In the genomic region with DNA sequence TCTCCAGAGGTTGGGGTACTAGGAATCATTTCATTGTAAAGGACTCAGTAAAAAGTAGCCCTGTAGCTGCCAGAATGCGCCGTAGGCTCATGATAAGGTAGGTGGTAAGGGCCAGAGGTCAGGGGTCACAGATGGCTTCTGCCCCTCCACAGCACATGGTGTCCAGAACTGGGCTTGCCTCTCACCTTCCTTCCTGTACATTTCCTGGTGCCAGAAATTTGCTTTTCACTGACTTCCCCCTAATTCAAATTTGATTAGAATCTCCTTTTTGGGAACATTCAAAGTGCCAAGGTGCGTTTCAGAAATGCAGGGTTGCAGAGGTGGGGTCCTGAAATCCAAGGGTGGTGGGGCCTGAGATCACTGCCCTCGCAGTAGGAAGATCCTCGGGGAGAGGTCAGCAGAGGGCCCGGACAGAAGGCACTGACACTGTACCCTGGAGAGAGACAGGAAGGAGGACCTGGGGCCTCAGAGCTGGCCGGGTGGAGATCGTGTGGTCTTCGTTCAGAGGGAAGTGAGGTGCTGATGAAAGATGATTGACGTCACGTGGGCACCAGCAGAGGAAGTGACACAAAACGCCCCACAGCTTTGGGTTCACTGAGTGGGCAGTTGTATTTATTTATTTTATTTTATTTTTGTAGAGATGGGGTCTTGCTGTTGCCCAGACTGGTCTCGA, we compare ENCODE assay signal across 9 cellular contexts. TPM values are rescaled to one million over a fixed set of nuclear protein-coding genes. Genes with fewer than 3 reads are reported as not detected.
DNase-seq lines count a peak whose midpoint lies in the region; ATAC-seq and TF ChIP-seq lines count a peak whose summit lies in the region.
"Had no signal": no experiment of that assay in that cellular context is flagged by ENCODE, and none has a peak within 500 bp of the region (broad histone marks: within the 10 kb centered on the region; RNA-seq: fewer than 3 reads in every experiment).

No MANE protein-coding gene starts in this region.

- H3K27ac ChIP-seq in lower lobe of right lung (peak overlapping the region; percentile 74), thymus (ENCODE audit: low read depth) (peak overlapping the region; percentile 18)
- H3K27ac ChIP-seq in effector memory CD4-positive, alpha-beta T cell (ENCODE audit: insufficient read depth, low read length, poor library complexity, severe bottlenecking): no peak overlapping the region

- no peak overlapping the region for H3K27ac Mint-ChIP-seq in activated naive CD4-positive, alpha-beta T cell treated with anti-CD3 and anti-CD28 coated beads, Interleukin-2, amount 50 U/mL, for 24 hours

- no peak for TF ChIP-seq CTCF in lower lobe of right lung (IDR thresholded peaks at IDR 0.05)
- no peak for TF ChIP-seq CTCF in omental fat pad (IDR thresholded peaks at IDR 0.05)

- peaks cover 19% of the 10 kb centered on the region for H3K4me1 Mint-ChIP-seq in activated naive CD4-positive, alpha-beta T cell treated with anti-CD3 and anti-CD28 coated beads, Interleukin-2, amount 50 U/mL, for 24 hours

- H3K4me3 ChIP-seq in lower lobe of right lung (no peak overlapping the region), thymus (ENCODE audit: low read length) (no peak overlapping the region)
- H3K4me3 ChIP-seq in effector memory CD4-positive, alpha-beta T cell (ENCODE audit: insufficient read depth, low read depth, low read length, poor library complexity, severe bottlenecking): no peak overlapping the region

- H3K4me1 ChIP-seq in lower lobe of right lung: peaks cover 30% of the 10 kb centered on the region
- H3K4me1 ChIP-seq in thymus (ENCODE audit: control insufficient read depth, insufficient read depth, low read length): peaks cover 8% of the 10 kb centered on the region
- peaks cover 26% of the 10 kb centered on the region for H3K4me1 ChIP-seq in effector memory CD4-positive, alpha-beta T cell (ENCODE audit: control insufficient read depth, insufficient read depth, low read length, poor library complexity, severe bottlenecking)

- H3K27me3 ChIP-seq in lower lobe of right lung (ENCODE audit: low read depth) (no peaks in the 10 kb centered on the region), thymus (ENCODE audit: control insufficient read depth, insufficient read depth) (no peaks in the 10 kb centered on the region)
- H3K27me3 ChIP-seq in effector memory CD4-positive, alpha-beta T cell (replicated peaks; ENCODE audit: control insufficient read depth, insufficient read depth, low read length, poor library complexity, severe bottlenecking): no peaks in the 10 kb centered on the region

- H3K27me3 Mint-ChIP-seq in activated naive CD4-positive, alpha-beta T cell treated with anti-CD3 and anti-CD28 coated beads, Interleukin-2, amount 50 U/mL, for 24 hours: no peaks in the 10 kb centered on the region

- no peaks in the 10 kb centered on the region for H3K36me3 Mint-ChIP-seq in activated naive CD4-positive, alpha-beta T cell treated with anti-CD3 and anti-CD28 coated beads, Interleukin-2, amount 50 U/mL, for 24 hours

- H3K9me3 ChIP-seq in lower lobe of right lung (no peaks in the 10 kb centered on the region), thymus (ENCODE audit: control insufficient read depth) (peaks cover 1% of the 10 kb centered on the region)
- no peaks in the 10 kb centered on the region for H3K9me3 ChIP-seq in effector memory CD4-positive, alpha-beta T cell (ENCODE audit: control insufficient read depth, low read length)

- H3K36me3 ChIP-seq in lower lobe of right lung: no peaks in the 10 kb centered on the region
- H3K36me3 ChIP-seq in thymus (ENCODE audit: control insufficient read depth, insufficient read depth): no peaks in the 10 kb centered on the region
- no peaks in the 10 kb centered on the region for H3K36me3 ChIP-seq in effector memory CD4-positive, alpha-beta T cell (ENCODE audit: control insufficient read depth, insufficient read depth, low read length)

- no peaks in the 10 kb centered on the region for H3K9me3 Mint-ChIP-seq in activated naive CD4-positive, alpha-beta T cell treated with anti-CD3 and anti-CD28 coated beads, Interleukin-2, amount 50 U/mL, for 24 hours

- ATAC-seq in lower lobe of right lung (no peak), GM21825 (IDR thresholded peaks at IDR 0.05; ENCODE audit: unreplicated experiment) (no peak), omental fat pad (ENCODE audit: low FRiP score) (no peak)

- intact Hi-C loops in lower lobe of right lung (cut with DNase I): no loop called here

- 64% methylated on average over 13 of the region's 13 CpGs for WGBS in thymus

- H3K4me3 Mint-ChIP-seq in activated naive CD4-positive, alpha-beta T cell treated with anti-CD3 and anti-CD28 coated beads, Interleukin-2, amount 50 U/mL, for 24 hours: peak overlapping the region; percentile 6

- DNase-seq in NOMO-1 treated with dmso at 0.1 percent for 144 hours (lab: John Stamatoyannopoulos, UW; ENCODE audit: unreplicated experiment) (peak; percentile 77), lower lobe of right lung (peak; percentile 81), omental fat pad (ENCODE audit: low spot score) (no peak)
- DNase-seq in effector memory CD4-positive, alpha-beta T cell: no peak
- DNase-seq: activated CD4-positive, CD25-positive, alpha-beta regulatory T cell treated with anti-CD3 and anti-CD28 coated beads, Interleukin-2, amount 50 U/mL, for 72 hours; stimulated activated CD4-positive, alpha-beta T cell treated with anti-CD3 and anti-CD28 coated beads, Interleukin-4, amount 100 ng/mL, for 4 hours had no signal

RNA-seq across cellular contexts. Expression of a gene that starts 25.5 kb away (rescaled TPM):
- 59.8 TPM for total RNA-seq in lower lobe of right lung
- polyA plus RNA-seq in thymus: 42.8 TPM
- 100 to 1,000 TPM in 2 of 4 donors, 10 to 100 TPM in 2; 68.4 to 271 (median 99.9) TPM for total RNA-seq in omental fat pad

Comparison
In these comparisons a context has a peak if more than half of its experiments do, and no peak if none do; other contexts are left out.
1. DNase-seq: peak in NOMO-1 treated with dmso at 0.1 percent for 144 hours (single experiment) and lower lobe of right lung (single experiment); none in effector memory CD4-positive, alpha-beta T cell (0 of 3) and omental fat pad (single experiment).